9 cellular contexts compared by ENCODE assay signal in genomic region chr1:111989531-111990025, GRCh38. TPM values are rescaled to one million over a fixed set of nuclear protein-coding genes. Genes with fewer than 3 reads are reported as not detected.
A peak's percentile ranks its signal among the peaks of the same experiment; 100 is the strongest.
DNase-seq lines count a peak whose midpoint lies in the region; ATAC-seq and TF ChIP-seq lines count a peak whose summit lies in the region.
"Had no signal": no experiment of that assay in that cellular context is flagged by ENCODE, and none has a peak within 500 bp of the region (broad histone marks: within the 10 kb centered on the region; RNA-seq: fewer than 3 reads in every experiment).

KCND3 (minus strand) TSS chr1:111989668.

- no peaks in the 10 kb centered on the region for H3K36me3 ChIP-seq in lower lobe of right lung

- ATAC-seq in lower lobe of right lung: peak in 1 of 2 donors; percentile 47

- intact Hi-C loops in dorsolateral prefrontal cortex (cut with DNase I) (loop anchor here (5.0 to 10.0 kb wide), 6 partner anchors 82 to 345 kb away; no protein-coding TSS in a partner anchor), lower lobe of right lung (cut with DNase I) (no loop called here)

- peaks cover 32% of the 10 kb centered on the region for H3K4me1 ChIP-seq in lower lobe of right lung

- H3K27ac ChIP-seq in dorsolateral prefrontal cortex (peak within 1 kb of the TSS in 57 of 59 donors; percentile 59 to 93 (median 84)), lower lobe of right lung (no peak within 1 kb of the TSS)
- H3K27ac ChIP-seq: 22Rv1 had no signal

- H3K27me3 ChIP-seq in dorsolateral prefrontal cortex: peaks cover 0 to 2% (median 0%) of the 10 kb centered on the region in 45 donors
- peaks cover 24% of the 10 kb centered on the region for H3K27me3 ChIP-seq in lower lobe of right lung (ENCODE audit: low read depth)

- DNase-seq in DMS 273 (lab: John Stamatoyannopoulos, UW; ENCODE audit: unreplicated experiment) (peak; percentile 80), DMS 273 treated with DMSO at 0.1 percent for 48 hours (lab: John Stamatoyannopoulos, UW) (no peak), NCI-H774 (lab: John Stamatoyannopoulos, UW) (peak; percentile 16), dorsolateral prefrontal cortex (peak in 5 of 10 donors; percentile 25 to 72 (median 50)), lower lobe of right lung (peak; percentile 50), stromal cell of bone marrow (ENCODE audit: low read depth) (peak; percentile 13), amniotic stem cell (lab: John Stamatoyannopoulos, UW) (no peak)
- no peak for DNase-seq in stimulated activated naive CD4-positive, alpha-beta T cell treated with Interleukin-2 at 50 U/mL for 16 hours (lab: John Stamatoyannopoulos, UW)

- peak within 1 kb of the TSS; percentile 52 to 79 (median 69) for H3K4me3 ChIP-seq in dorsolateral prefrontal cortex
- peak within 1 kb of the TSS; percentile 59 for H3K4me3 ChIP-seq in lower lobe of right lung

- no peaks in the 10 kb centered on the region for H3K9me3 ChIP-seq in lower lobe of right lung

- TF ChIP-seq CTCF in dorsolateral prefrontal cortex (IDR thresholded peaks at IDR 0.05 in 54 of 56, conservative IDR thresholded peaks at IDR 0.05 in 2 of 56; ENCODE audit: low read depth in 1 of 56, partially characterized antibody in 56 of 56) (no peak), lower lobe of right lung (IDR thresholded peaks at IDR 0.05) (no peak)

RNA-seq across cellular contexts. Expression of gene KCND3, which starts in this region (rescaled TPM):
- 100 to 1,000 TPM in 4 of 120 experiments, 10 to 100 TPM in 116; 24.2 to 117 (median 79.1) TPM for total RNA-seq in dorsolateral prefrontal cortex
- total RNA-seq in lower lobe of right lung: 5.5 TPM

Comparison
In these comparisons a context has a peak if more than half of its experiments do, and no peak if none do; other contexts are left out.
1. DNase-seq: peak in DMS 273 (single experiment), NCI-H774 (single experiment), lower lobe of right lung (single experiment) and stromal cell of bone marrow (single experiment); none in DMS 273 treated with DMSO at 0.1 percent for 48 hours (single experiment), amniotic stem cell (single experiment) and stimulated activated naive CD4-positive, alpha-beta T cell treated with Interleukin-2 at 50 U/mL for 16 hours (single experiment).